20 cellular contexts compared by ENCODE assay signal in genomic region chr9:136367296-136368145, GRCh38.
"Had no signal": no experiment of that assay in that cellular context is flagged by ENCODE, and none has a peak within 500 bp of the region (broad histone marks: within the 10 kb centered on the region; RNA-seq: fewer than 3 reads in every experiment).

No MANE protein-coding gene starts in this region.

- H3K36me3 ChIP-seq: breast epithelium, thyroid gland had no signal

- FAIRE-seq: astrocyte, frontal cortex, keratinocyte had no signal

- H3K4me3 ChIP-seq: adrenal gland, breast epithelium, coronary artery, left lung, thyroid gland had no signal

- DNase-seq: activated CD4-positive, alpha-beta T cell treated with anti-CD3 and anti-CD28 coated beads, Interleukin-2, amount 50 U/mL, for 1 hour; activated CD4-positive, CD25-positive, alpha-beta regulatory T cell treated with anti-CD3 and anti-CD28 coated beads, Interleukin-2, amount 50 U/mL, for 72 hours; activated gamma-delta T cell treated with Interleukin-2 at 50 U/mL for 16 hours; adrenal gland; effector CD4-positive, alpha-beta T cell; hypothalamus; left lung; mammary epithelial cell; midbrain; nephron progenitor cell; stimulated activated CD4-positive, alpha-beta T cell treated with anti-CD3 and anti-CD28 coated beads, Interleukin-2, amount 100 ng/mL, for 24 hours; stimulated activated naive CD4-positive, alpha-beta T cell treated with Interleukin-2 at 50 U/mL for 16 hours; T1000; thyroid gland had no signal

- H3K9me3 ChIP-seq: adrenal gland, breast epithelium, left lung, thyroid gland had no signal

- H3K27ac ChIP-seq: adrenal gland, breast epithelium, coronary artery, left lung, thyroid gland had no signal

- ATAC-seq: activated naive CD4-positive, alpha-beta T cell treated with anti-CD3 and anti-CD28 coated beads, Interleukin-2, amount 50 U/mL, for 72 hours; left lung had no signal

- H3K27me3 ChIP-seq: adrenal gland, breast epithelium, thyroid gland had no signal
